In genomic region chr6:151702851-151703629, GRCh38 we compare ENCODE assay signal across 11 cellular contexts.
DNase-seq lines count a peak whose midpoint lies in the region; ATAC-seq and TF ChIP-seq lines count a peak whose summit lies in the region.
"Had no signal": no experiment of that assay in that cellular context is flagged by ENCODE, and none has a peak within 500 bp of the region (broad histone marks: within the 10 kb centered on the region; RNA-seq: fewer than 3 reads in every experiment).

No MANE protein-coding gene starts in this region.

- H3K9me3 ChIP-seq in adrenal gland (replicated peaks in 1 of 3): no peaks in the 10 kb centered on the region
- H3K9me3 ChIP-seq: HAP-1 had no signal

- DNase-seq in GM06990 (ENCODE audit: extremely low read depth, insufficient read length): peak; percentile 62
- DNase-seq in epithelial cell of esophagus (ENCODE audit: low read depth): peak; percentile 54
- DNase-seq in adrenal gland: no peak
- no peak for DNase-seq in NOMO-1 treated with DMSO at 0.1 percent for 48 hours (lab: John Stamatoyannopoulos, UW; ENCODE audit: unreplicated experiment)
- no peak for DNase-seq in NCI-H1417 treated with DMSO at 0.1 percent for 48 hours (lab: John Stamatoyannopoulos, UW)
- no peak for DNase-seq in DMS79 (lab: John Stamatoyannopoulos, UW)
- DNase-seq: activated naive CD8-positive, alpha-beta T cell treated with anti-CD3 and anti-CD28 coated beads, Interleukin-2, amount 10 ng/mL, durations not matched to agents 7 days and 5 days; NCI-H1092 treated with DMSO at 0.1 percent for 48 hours had no signal

- TF ChIP-seq CTCF in GM06990 (IDR thresholded peaks at IDR 0.05; ENCODE audit: insufficient read depth, low read length, poor library complexity, severe bottlenecking) (no peak), epithelial cell of esophagus (IDR thresholded peaks at IDR 0.05; ENCODE audit: insufficient read depth, low read depth, low read length, missing control alignments) (no peak), adrenal gland (IDR thresholded peaks at IDR 0.05) (no peak)

- no peak overlapping the region for H3K27ac ChIP-seq in adrenal gland

- ATAC-seq in GM19452 (IDR thresholded peaks at IDR 0.05; ENCODE audit: unreplicated experiment) (peak; percentile 56), HG03066 (IDR thresholded peaks at IDR 0.05; ENCODE audit: low read depth, unreplicated experiment) (peak; percentile 40)

- H3K36me3 ChIP-seq in GM06990 (ENCODE audit: control insufficient read depth, insufficient read depth, low read length) (no peaks in the 10 kb centered on the region), adrenal gland (replicated peaks in 1 of 2) (no peaks in the 10 kb centered on the region)
- H3K36me3 ChIP-seq: HAP-1 had no signal

- TF ChIP-seq POLR2A in adrenal gland (IDR thresholded peaks at IDR 0.05): no peak

- H3K27me3 ChIP-seq in GM06990 (replicated peaks; ENCODE audit: control insufficient read depth, insufficient read depth, low read length) (no peaks in the 10 kb centered on the region; the same call in 1 of the 2 replicates), adrenal gland (no peaks in the 10 kb centered on the region)

- no peak overlapping the region for H3K4me3 ChIP-seq in GM06990 (replicated peaks; ENCODE audit: low read depth, low read length)
- H3K4me3 ChIP-seq in epithelial cell of esophagus (ENCODE audit: low read length): no peak overlapping the region
- H3K4me3 ChIP-seq in adrenal gland: no peak overlapping the region
- H3K4me3 ChIP-seq: HAP-1 had no signal

- WGBS in adrenal gland, 4 donors: 81 to 88% (median 85%) methylated on average over 5 of the region's 5 CpGs

- intact Hi-C loops in adrenal gland (cut with DNase I): no loop called here

- peaks cover 0 to 7% of the 10 kb centered on the region in 2 donors for H3K4me1 ChIP-seq in adrenal gland (replicated peaks in 1 of 2)
- H3K4me1 ChIP-seq: HAP-1 had no signal

Comparison
In these comparisons a context has a peak if more than half of its experiments do, and no peak if none do; other contexts are left out.
1. DNase-seq: peak in GM06990 (single experiment) and epithelial cell of esophagus (single experiment); none in adrenal gland (0 of 7), NOMO-1 treated with DMSO at 0.1 percent for 48 hours (single experiment), NCI-H1417 treated with DMSO at 0.1 percent for 48 hours (single experiment) and DMS79 (single experiment).